Comparison of ENCODE assay signal across 8 cellular contexts in genomic region chr10:104327745-104328635, GRCh38. TPM values are rescaled to one million over a fixed set of nuclear protein-coding genes. Genes with fewer than 3 reads are reported as not detected.
DNase-seq lines count a peak whose midpoint lies in the region; ATAC-seq and TF ChIP-seq lines count a peak whose summit lies in the region.

No MANE protein-coding gene starts in this region.

- H3K27me3 ChIP-seq in right lobe of liver (no peaks in the 10 kb centered on the region), thoracic aorta (replicated peaks; ENCODE audit: insufficient read depth) (no peaks in the 10 kb centered on the region)

- H3K36me3 ChIP-seq in right lobe of liver = no peaks in the 10 kb centered on the region
- no peaks in the 10 kb centered on the region for H3K36me3 ChIP-seq in thoracic aorta

- in situ Hi-C loops in Caki2 (cut with HindIII; ENCODE audit: low pct_unique_long_range_greater_than_20kb, low sequenced_read_pairs) = no loop called here

- TF ChIP-seq POLR2A in right lobe of liver (IDR thresholded peaks at IDR 0.05) = no peak

- 30% methylated on average over 15 of the region's 20 CpGs for WGBS in right lobe of liver (ENCODE audit: insufficient coverage, low coverage, low lambda C conversion rate, missing lambda C conversion rate)

- H3K27ac ChIP-seq in right lobe of liver = peak overlapping the region; percentile 26 to 47 (median 34)
- peak overlapping the region; percentile 77 to 86 for H3K27ac ChIP-seq in thoracic aorta

- peaks cover 0 to 30% (median 0%) of the 10 kb centered on the region in 4 donors for H3K4me1 ChIP-seq in right lobe of liver
- peaks cover 85 to 96% of the 10 kb centered on the region in 2 donors for H3K4me1 ChIP-seq in thoracic aorta (ENCODE audit: control insufficient read depth in 1 of 2, low read depth in 2 of 2)

- peak overlapping the region; percentile 16 to 55 for H3K4me3 ChIP-seq in cardiac fibroblast (replicated peaks in 1 of 2; ENCODE audit: low read depth in 2 of 2, low read length in 2 of 2)
- no peak overlapping the region for H3K4me3 ChIP-seq in right lobe of liver
- H3K4me3 ChIP-seq in thoracic aorta = peak overlapping the region; percentile 52

- DNase-seq in Caki2 (ENCODE audit: low read depth) (peak; percentile 39), NCI-H345 treated with DMSO at 0.1 percent for 48 hours (lab: John Stamatoyannopoulos, UW; ENCODE audit: unreplicated experiment) (peak; percentile 34), cardiac fibroblast (ENCODE audit: low read depth in 2 of 2) (peak; percentile 80 to 86), right lobe of liver (peak in 1 of 3 donors; percentile 35), thoracic aorta (ENCODE audit: low spot score) (no peak), DMS79 (lab: John Stamatoyannopoulos, UW) (no peak)
- no peak for DNase-seq in stimulated activated CD4-positive, alpha-beta T cell treated with anti-CD3 and anti-CD28 coated beads, Interleukin-1b, Interleukin-23, amount 100 ng/mL, for 48 hours

- ATAC-seq in right lobe of liver = peak in 2 of 4 donors; percentile 2 to 3
- ATAC-seq in thoracic aorta (ENCODE audit: insufficient number of reproducible peaks, low FRiP score, low read depth) = no peak
- no peak for ATAC-seq in GM19328 (IDR thresholded peaks at IDR 0.05; ENCODE audit: unreplicated experiment)

- TF ChIP-seq CTCF in cardiac fibroblast (IDR thresholded peaks at IDR 0.05; ENCODE audit: low read depth, low read length) = peak; percentile 36
- no peak for TF ChIP-seq CTCF in right lobe of liver (IDR thresholded peaks at IDR 0.05)
- TF ChIP-seq CTCF in thoracic aorta (IDR thresholded peaks at IDR 0.05) = no peak

- intact Hi-C loops in right lobe of liver (cut with DNase I) = no loop called here

- H3K9me3 ChIP-seq in right lobe of liver = no peaks in the 10 kb centered on the region
- no peaks in the 10 kb centered on the region for H3K9me3 ChIP-seq in thoracic aorta

RNA-seq across cellular contexts. Expression of gene ITPRIP, which starts 10.3 kb away (rescaled TPM):
- 16.6 and 18.3 TPM in 2 replicates for total RNA-seq in Caki2 (2014; rRNA removed; shearing (Covaris generic); ENCODE audit: low replicate concordance)
- total RNA-seq in right lobe of liver = 1 to 10 TPM; 2.9 to 9.7 (median 7.7) TPM
- total RNA-seq in thoracic aorta = 10 to 100 TPM; 55.6 to 59.2 TPM

RNA-seq across cellular contexts. Expression of gene CFAP58, which starts 25.6 kb away (rescaled TPM):
- 0.07 TPM in 1 of 2 replicates, not detected in the other for total RNA-seq in Caki2 (2014; rRNA removed; shearing (Covaris generic); ENCODE audit: low replicate concordance)
- 1 to 10 TPM in 1 of 6 experiments, under 1 TPM in 3, not detected in 2; 0.10 to 2.9 (median 0.15) TPM for total RNA-seq in right lobe of liver
- total RNA-seq in thoracic aorta = under 1 TPM; 0.35 to 0.68 TPM

RNA-seq across cellular contexts. Expression of gene GSTO2, which starts 59.0 kb away (rescaled TPM):
- total RNA-seq in Caki2 (2014; rRNA removed; shearing (Covaris generic); ENCODE audit: low replicate concordance) = 2.8 and 15.1 TPM in 2 replicates
- total RNA-seq in right lobe of liver (1 to 10 TPM; 1.4 to 5.3 (median 2.8) TPM), thoracic aorta (1 to 10 TPM; 2.8 to 3.0 TPM)

Comparison
In these comparisons a context has a peak if more than half of its experiments do, and no peak if none do; other contexts are left out.
1. DNase-seq: peak in Caki2 (single experiment), NCI-H345 treated with DMSO at 0.1 percent for 48 hours (single experiment) and cardiac fibroblast (2 of 2); none in thoracic aorta (single experiment), stimulated activated CD4-positive, alpha-beta T cell treated with anti-CD3 and anti-CD28 coated beads, Interleukin-1b, Interleukin-23, amount 100 ng/mL, for 48 hours (single experiment) and DMS79 (single experiment).
2. H3K4me3 ChIP-seq: peak in cardiac fibroblast (2 of 2) and thoracic aorta (single experiment); none in right lobe of liver (0 of 3).